14 cellular contexts compared by ENCODE assay signal in the genomic region with DNA sequence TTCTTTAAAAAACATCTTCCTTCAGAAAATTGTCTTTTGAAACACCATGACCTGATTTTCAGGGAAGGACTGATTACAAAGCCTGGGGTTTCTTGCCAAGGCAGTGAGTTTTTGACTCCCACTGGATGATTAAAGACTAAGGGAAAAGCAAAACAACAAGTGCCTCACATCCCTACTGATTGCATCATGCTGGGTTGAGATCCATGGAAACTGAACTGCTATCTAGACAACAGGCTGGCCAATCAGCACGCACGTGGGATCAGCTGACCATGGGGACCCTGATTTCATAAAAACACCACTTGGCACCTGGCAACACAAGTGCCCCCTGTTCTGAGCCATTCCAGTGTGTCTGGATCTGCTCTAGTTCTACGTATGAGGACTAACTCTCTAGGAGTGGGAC.
A peak's percentile ranks its signal among the peaks of the same experiment; 100 is the strongest.
DNase-seq lines count a peak whose midpoint lies in the region; ATAC-seq and TF ChIP-seq lines count a peak whose summit lies in the region.
"Had no signal": no experiment of that assay in that cellular context is flagged by ENCODE, and none has a peak within 500 bp of the region (broad histone marks: within the 10 kb centered on the region; RNA-seq: fewer than 3 reads in every experiment).

No MANE protein-coding gene starts in this region.

- no peak overlapping the region for H2BK5ac ChIP-seq in neuronal stem cell (ENCODE audit: low read length)

- H4K8ac ChIP-seq in neuronal stem cell (ENCODE audit: low read depth, low read length), result no peak overlapping the region

- H3K18ac ChIP-seq in neuronal stem cell (ENCODE audit: low read length), result no peak overlapping the region

- no peaks in the 10 kb centered on the region for H3K36me3 ChIP-seq in neuronal stem cell (replicated peaks in 1 of 2; ENCODE audit: control insufficient read depth in 2 of 2, insufficient read depth in 2 of 2, low read length in 2 of 2)

- no peak overlapping the region for H3K14ac ChIP-seq in neuronal stem cell (ENCODE audit: low read length)

- H3K4me2 ChIP-seq in neuronal stem cell (ENCODE audit: insufficient read depth, low read length, poor library complexity, severe bottlenecking), result no peak overlapping the region

- peak overlapping the region; percentile 79 for H2AFZ ChIP-seq in neuronal stem cell (ENCODE audit: low read length)

- H2BK120ac ChIP-seq in neuronal stem cell (ENCODE audit: low read depth, low read length), result no peak overlapping the region

- H3K4me1 ChIP-seq in neuronal stem cell (ENCODE audit: control insufficient read depth in 2 of 2, insufficient read depth in 1 of 2, low read depth in 1 of 2, low read length in 2 of 2), result no peaks in the 10 kb centered on the region

- H2BK12ac ChIP-seq in neuronal stem cell (ENCODE audit: low read length), result no peak overlapping the region

- POLR2A ChIA-PET in HEK293T (lab: Yijun Ruan, JAX), result no interaction called here

- no peak for TF ChIP-seq RAD21 in Ishikawa (IDR thresholded peaks at IDR 0.05; ENCODE audit: low read depth)

- DNase-seq in Ammon's horn (ENCODE audit: low spot score) (peak; percentile 31), epithelial cell of esophagus (ENCODE audit: low read depth) (peak; percentile 28), neuronal stem cell (ENCODE audit: low spot score) (no peak), HEK293T (ENCODE audit: extremely low spot score) (no peak), RKO (ENCODE audit: low spot score) (no peak)
- DNase-seq in activated CD4-positive, CD25-positive, alpha-beta regulatory T cell treated with anti-CD3 and anti-CD28 coated beads, Interleukin-2, amount 50 U/mL, for 72 hours, result no peak
- DNase-seq: effector memory CD4-positive, alpha-beta T cell; HFFc6; stimulated activated CD4-positive, alpha-beta T cell treated with anti-CD3 and anti-CD28 coated beads, Interleukin-4, amount 100 ng/mL, for 1 hour; stimulated activated naive B cell treated with anti-CD40 and anti-IgM and Interleukin-4, amounts not matched to agents 10 μg/mL and 1 μg/mL and 100 μg/mL, for 72 hours had no signal

- no peak overlapping the region for H2BK15ac ChIP-seq in neuronal stem cell (ENCODE audit: low read length)

- H3K9ac ChIP-seq in neuronal stem cell (ENCODE audit: low read depth, low read length, poor library complexity), result no peak overlapping the region

- no peaks in the 10 kb centered on the region for H3K79me1 ChIP-seq in neuronal stem cell (ENCODE audit: low read depth, low read length)

- H3K4ac ChIP-seq in neuronal stem cell (ENCODE audit: low read length), result no peak overlapping the region

- no peak overlapping the region for H2AK5ac ChIP-seq in neuronal stem cell (ENCODE audit: low read depth, low read length)

- H3K27me3 ChIP-seq in neuronal stem cell (ENCODE audit: control insufficient read depth in 3 of 3, insufficient read depth in 3 of 3, low read depth in 1 of 3, low read length in 3 of 3), result no peaks in the 10 kb centered on the region

- H3K27ac ChIP-seq in neuronal stem cell (replicated peaks; ENCODE audit: low read length), result no peak overlapping the region
- H3K27ac ChIP-seq: C4-2B, SK-N-MC had no signal

- no peak for TF ChIP-seq CTCF in epithelial cell of esophagus (IDR thresholded peaks at IDR 0.05; ENCODE audit: insufficient read depth, low read depth, low read length, missing control alignments)

- H3K4me3 ChIP-seq in epithelial cell of esophagus (ENCODE audit: low read length) (no peak overlapping the region), neuronal stem cell (ENCODE audit: low read length in 2 of 2) (no peak overlapping the region)
- H3K4me3 ChIP-seq: SK-N-MC had no signal

- no CpG with 5 or more reads among the region's 3 CpGs for WGBS in neuronal stem cell (ENCODE audit: extremely low coverage in 2 of 2, insufficient read length in 2 of 2, insufficient replicate concordance in 1 of 2), 2 donors

- H3K23ac ChIP-seq in neuronal stem cell (ENCODE audit: low read depth, low read length, poor library complexity), result no peak overlapping the region

- H4K91ac ChIP-seq in neuronal stem cell (ENCODE audit: low read depth, low read length, poor library complexity), result no peak overlapping the region

- peaks cover 1 to 6% of the 10 kb centered on the region in 2 donors for H3K9me3 ChIP-seq in neuronal stem cell (replicated peaks in 1 of 2; ENCODE audit: control insufficient read depth in 2 of 2, insufficient read depth in 1 of 2, low read depth in 1 of 2, low read length in 2 of 2)

- no peak for TF ChIP-seq EP300 in Ishikawa (IDR thresholded peaks at IDR 0.05; ENCODE audit: borderline replicate concordance)

- ATAC-seq in HG03139 (IDR thresholded peaks at IDR 0.05; ENCODE audit: unreplicated experiment), result no peak

- CTCF ChIA-PET in HEK293T (lab: Yijun Ruan, JAX), result no interaction called here

TF ChIP-seq in Ishikawa, 13 proteins besides CTCF, POLR2A, EP300 and RAD21:
- no peak for TF ChIP-seq YY1 (IDR thresholded peaks at IDR 0.05; ENCODE audit: low read depth)
- TF ChIP-seq, protein P1, sequence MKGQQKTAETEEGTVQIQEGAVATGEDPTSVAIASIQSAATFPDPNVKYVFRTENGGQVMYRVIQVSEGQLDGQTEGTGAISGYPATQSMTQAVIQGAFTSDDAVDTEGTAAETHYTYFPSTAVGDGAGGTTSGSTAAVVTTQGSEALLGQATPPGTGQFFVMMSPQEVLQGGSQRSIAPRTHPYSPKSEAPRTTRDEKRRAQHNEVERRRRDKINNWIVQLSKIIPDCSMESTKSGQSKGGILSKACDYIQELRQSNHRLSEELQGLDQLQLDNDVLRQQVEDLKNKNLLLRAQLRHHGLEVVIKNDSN (IDR thresholded peaks at IDR 0.05), result 0 out of 2 replicates have a peak, but pooled peaks have one; percentile 10

TF ChIP-seq in HEK293T, 16 proteins besides CTCF, POLR2A, EP300 and RAD21:
- TF ChIP-seq SP1 (IDR thresholded peaks at IDR 0.05) (no peak), L3MBTL2 (conservative IDR thresholded peaks at IDR 0.05) (no peak), LEF1 (IDR thresholded peaks at IDR 0.05; ENCODE audit: borderline replicate concordance) (no peak), NFRKB (IDR thresholded peaks at IDR 0.05) (no peak), FOXK2 (IDR thresholded peaks at IDR 0.05) (no peak), FOXM1 (IDR thresholded peaks at IDR 0.05; ENCODE audit: borderline replicate concordance) (no peak), TARDBP (IDR thresholded peaks at IDR 0.05) (no peak), ARNT (IDR thresholded peaks at IDR 0.05) (no peak)
- TF ChIP-seq, protein P2, sequence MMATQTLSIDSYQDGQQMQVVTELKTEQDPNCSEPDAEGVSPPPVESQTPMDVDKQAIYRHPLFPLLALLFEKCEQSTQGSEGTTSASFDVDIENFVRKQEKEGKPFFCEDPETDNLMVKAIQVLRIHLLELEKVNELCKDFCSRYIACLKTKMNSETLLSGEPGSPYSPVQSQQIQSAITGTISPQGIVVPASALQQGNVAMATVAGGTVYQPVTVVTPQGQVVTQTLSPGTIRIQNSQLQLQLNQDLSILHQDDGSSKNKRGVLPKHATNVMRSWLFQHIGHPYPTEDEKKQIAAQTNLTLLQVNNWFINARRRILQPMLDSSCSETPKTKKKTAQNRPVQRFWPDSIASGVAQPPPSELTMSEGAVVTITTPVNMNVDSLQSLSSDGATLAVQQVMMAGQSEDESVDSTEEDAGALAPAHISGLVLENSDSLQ (IDR thresholded peaks at IDR 0.05), result no peak

Comparison
In these comparisons a context has a peak if more than half of its experiments do, and no peak if none do; other contexts are left out.
1. DNase-seq: peak in Ammon's horn (single experiment) and epithelial cell of esophagus (single experiment); none in neuronal stem cell (single experiment), HEK293T (single experiment), activated CD4-positive, CD25-positive, alpha-beta regulatory T cell treated with anti-CD3 and anti-CD28 coated beads, Interleukin-2, amount 50 U/mL, for 72 hours (single experiment) and RKO (single experiment).